In genomic region chr17:28370744-28371103, GRCh38 we compare ENCODE assay signal across 8 cellular contexts. TPM values are rescaled to one million over a fixed set of nuclear protein-coding genes. Genes with fewer than 3 reads are reported as not detected.
DNase-seq lines count a peak whose midpoint lies in the region; ATAC-seq and TF ChIP-seq lines count a peak whose summit lies in the region.

No MANE protein-coding gene starts in this region.

- peak overlapping the region; percentile 77 for H3K27ac Mint-ChIP-seq in mesothelial cell of epicardium

- H3K4me1 ChIP-seq in left ventricle myocardium inferior (peaks cover 37% of the 10 kb centered on the region), body of pancreas (peaks cover 40% of the 10 kb centered on the region), vagina (peaks cover 17% of the 10 kb centered on the region)

- H3K36me3 ChIP-seq in left ventricle myocardium inferior (no peaks in the 10 kb centered on the region), body of pancreas (replicated peaks in 1 of 2; ENCODE audit: insufficient read depth in 1 of 2, low read depth in 2 of 2) (no peaks in the 10 kb centered on the region), vagina (no peaks in the 10 kb centered on the region)

- H3K9me3 Mint-ChIP-seq in mesothelial cell of epicardium = no peaks in the 10 kb centered on the region

- 14 to 32% methylated on average over 1 of the region's 1 CpG for WGBS in body of pancreas, 2 donors

- peaks cover 13% of the 10 kb centered on the region for H3K4me1 Mint-ChIP-seq in mesothelial cell of epicardium

- DNase-seq in left ventricle myocardium inferior (no peak), Right ventricle myocardium superior (no peak), body of pancreas (no peak), mesothelial cell of epicardium (ENCODE audit: low spot score in 2 of 2, unreplicated experiment in 2 of 2) (no peak), vagina (ENCODE audit: extremely low spot score in 2 of 2) (no peak), NCI-H187 (lab: John Stamatoyannopoulos, UW) (no peak), NOMO-1 treated with dmso at 0.1 percent for 144 hours (lab: John Stamatoyannopoulos, UW; ENCODE audit: unreplicated experiment) (no peak)

- TF ChIP-seq CTCF in left ventricle myocardium inferior (IDR thresholded peaks at IDR 0.05; ENCODE audit: borderline replicate concordance) (no peak), body of pancreas (IDR thresholded peaks at IDR 0.05) (no peak), mesothelial cell of epicardium (IDR thresholded peaks at IDR 0.05; ENCODE audit: unreplicated experiment) (no peak), vagina (IDR thresholded peaks at IDR 0.05) (no peak)

- TF ChIP-seq POLR2A in body of pancreas (IDR thresholded peaks at IDR 0.05) = no peak
- no peak for TF ChIP-seq POLR2A in vagina (IDR thresholded peaks at IDR 0.05)

- peak overlapping the region; percentile 76 for H3K4me3 ChIP-seq in left ventricle myocardium inferior
- no peak overlapping the region for H3K4me3 ChIP-seq in body of pancreas
- peak overlapping the region in 1 of 2 donors; percentile 50 for H3K4me3 ChIP-seq in vagina

- H3K4me3 Mint-ChIP-seq in mesothelial cell of epicardium = peak overlapping the region; percentile 77

- ATAC-seq in Right ventricle myocardium superior (ENCODE audit: poor library complexity) (no peak), body of pancreas (peak; percentile 12), HG03439 (IDR thresholded peaks at IDR 0.05; ENCODE audit: unreplicated experiment) (no peak)

- H3K27me3 Mint-ChIP-seq in mesothelial cell of epicardium (ENCODE audit: low read depth) = peaks cover 27% of the 10 kb centered on the region

- intact Hi-C loops in left ventricle myocardium inferior (cut with micrococcal nuclease) (no loop called here), Right ventricle myocardium superior (cut with DNase I) (no loop called here), body of pancreas (cut with DNase I) (no loop called here), vagina (cut with DNase I) (no loop called here)

- peak overlapping the region; percentile 76 for H3K27ac ChIP-seq in left ventricle myocardium inferior (replicated peaks)
- peak overlapping the region; percentile 25 to 82 (median 60) for H3K27ac ChIP-seq in body of pancreas
- peak overlapping the region; percentile 53 for H3K27ac ChIP-seq in vagina

- no peaks in the 10 kb centered on the region for H3K36me3 Mint-ChIP-seq in mesothelial cell of epicardium

- no peaks in the 10 kb centered on the region for H3K9me3 ChIP-seq in left ventricle myocardium inferior (replicated peaks)
- no peaks in the 10 kb centered on the region for H3K9me3 ChIP-seq in body of pancreas
- H3K9me3 ChIP-seq in vagina = no peaks in the 10 kb centered on the region

- no peaks in the 10 kb centered on the region for H3K27me3 ChIP-seq in left ventricle myocardium inferior (ENCODE audit: low read depth)
- no peaks in the 10 kb centered on the region for H3K27me3 ChIP-seq in body of pancreas
- no peaks in the 10 kb centered on the region for H3K27me3 ChIP-seq in vagina

RNA-seq across cellular contexts. Expression of gene VTN, which starts 0.6 kb away (rescaled TPM):
- total RNA-seq in left ventricle myocardium inferior (40.4 TPM), Right ventricle myocardium superior (30.2 TPM), body of pancreas (1 to 10 TPM; 4.2 to 6.6 TPM), mesothelial cell of epicardium (0.47 to 0.51 TPM (median 0.50 TPM) in 3 replicates), vagina (2.7 TPM)

RNA-seq across cellular contexts. Expression of gene SARM1, which starts 0.8 kb away (rescaled TPM):
- 5.1 TPM for total RNA-seq in left ventricle myocardium inferior
- total RNA-seq in Right ventricle myocardium superior = 5.0 TPM
- 10 to 100 TPM; 13.7 to 33.9 TPM for total RNA-seq in body of pancreas
- total RNA-seq in mesothelial cell of epicardium = 17.3 to 19.0 TPM (median 17.3 TPM) in 3 replicates
- total RNA-seq in vagina = 10.1 TPM

RNA-seq across cellular contexts. Expression of gene SEBOX, which starts 5.7 kb away (rescaled TPM):
- total RNA-seq in left ventricle myocardium inferior (not detected), Right ventricle myocardium superior (not detected), body of pancreas (not detected), mesothelial cell of epicardium (not detected in 3 replicates), vagina (not detected)

RNA-seq across cellular contexts. Expression of gene POLDIP2, which starts 13.4 kb away (rescaled TPM):
- total RNA-seq in left ventricle myocardium inferior = 154 TPM
- 158 TPM for total RNA-seq in Right ventricle myocardium superior
- total RNA-seq in body of pancreas = 10 to 100 TPM; 50.8 to 54.4 TPM
- total RNA-seq in mesothelial cell of epicardium = 60.8 to 61.0 TPM (median 60.9 TPM) in 3 replicates
- total RNA-seq in vagina = 45.9 TPM

RNA-seq across cellular contexts. Expression of gene TNFAIP1, which starts 35.2 kb away (rescaled TPM):
- total RNA-seq in left ventricle myocardium inferior = 35.1 TPM
- 33.8 TPM for total RNA-seq in Right ventricle myocardium superior
- total RNA-seq in body of pancreas = 10 to 100 TPM; 15.2 to 15.8 TPM
- total RNA-seq in mesothelial cell of epicardium = 35.8 to 41.8 TPM (median 37.6 TPM) in 3 replicates
- total RNA-seq in vagina = 27.3 TPM
